Comparison of ENCODE assay signal across 9 cellular contexts in genomic region chr19:58563034-58563573, GRCh38. TPM values are rescaled to one million over a fixed set of nuclear protein-coding genes. Genes with fewer than 3 reads are reported as not detected.
DNase-seq lines count a peak whose midpoint lies in the region; ATAC-seq and TF ChIP-seq lines count a peak whose summit lies in the region.
"Had no signal": no experiment of that assay in that cellular context is flagged by ENCODE, and none has a peak within 500 bp of the region (broad histone marks: within the 10 kb centered on the region; RNA-seq: fewer than 3 reads in every experiment).

No MANE protein-coding gene starts in this region.

- no peaks in the 10 kb centered on the region for H3K9me2 ChIP-seq in SK-N-SH

- no peak for TF ChIP-seq CTCF in SK-N-SH (IDR thresholded peaks at IDR 0.05)
- no peak for TF ChIP-seq CTCF in stomach (IDR thresholded peaks at IDR 0.05)

- TF ChIP-seq POLR2A in stomach (IDR thresholded peaks at IDR 0.05) = no peak

- TF ChIP-seq EP300 in SK-N-SH (IDR thresholded peaks at IDR 0.05; ENCODE audit: borderline replicate concordance in 1 of 2, low read depth in 1 of 2, low read length in 1 of 2) (no peak), stomach (IDR thresholded peaks at IDR 0.05) (no peak)

- DNase-seq in SK-N-SH = peak; percentile 78
- no peak for DNase-seq in activated naive CD8-positive, alpha-beta T cell treated with anti-CD3 and anti-CD28 coated beads, Interleukin-2, amount 50 U/mL, for 24 hours
- DNase-seq in kidney tubule cell (ENCODE audit: low spot score) = peak; percentile 59
- peak; percentile 37 for DNase-seq in stomach
- no peak for DNase-seq in SKM-1 treated with dmso at 0.1 percent for 144 hours (lab: John Stamatoyannopoulos, UW; ENCODE audit: unreplicated experiment)
- DNase-seq in stimulated activated naive CD4-positive, alpha-beta T cell treated with Interleukin-2 at 50 U/mL for 16 hours (lab: John Stamatoyannopoulos, UW) = no peak
- DNase-seq in ecto neural progenitor cell (ENCODE audit: low spot score) = no peak
- DNase-seq: NCI-H2029 treated with DMSO at 0.1 percent for 48 hours had no signal

- POLR2A ChIA-PET in SK-N-SH (lab: Yijun Ruan, JAX) = interaction anchor here (1.1 to 5.7 kb wide), 5 partner anchors 9 to 44 kb away, joined by 3 to 35 read pairs (median 6); partner anchors contain the start of genes CHMP2A, MZF1, TRIM28 and ZBTB45

- peaks cover 7 to 41% of the 10 kb centered on the region in 2 experiments; a peak in 3 of 4 replicates for H3K4me1 ChIP-seq in SK-N-SH (ENCODE audit: control insufficient read depth in 1 of 2, insufficient read depth in 2 of 2, low read depth in 1 of 2, low read length in 1 of 2)
- H3K4me1 ChIP-seq in stomach = peaks cover 34 to 45% (median 40%) of the 10 kb centered on the region in 4 donors

- H3K36me3 ChIP-seq in SK-N-SH (replicated peaks in 1 of 2; ENCODE audit: control insufficient read depth in 1 of 2, insufficient read depth in 2 of 2, low read length in 1 of 2) (peaks cover 5 to 15% of the 10 kb centered on the region in 2 experiments), stomach (peaks cover 0 to 20% (median 17%) of the 10 kb centered on the region in 4 donors)

- CTCF ChIA-PET in SK-N-SH (lab: Yijun Ruan, JAX) = interaction anchor here (1.2 to 1.5 kb wide), 2 partner anchors 17 to 44 kb away, joined by 3 to 9 read pairs; partner anchors contain the start of gene ZBTB45

- no peaks in the 10 kb centered on the region for H3K27me3 ChIP-seq in SK-N-SH (ENCODE audit: insufficient read depth)
- H3K27me3 ChIP-seq in stomach = peaks cover 0 to 20% (median 9%) of the 10 kb centered on the region in 3 donors

- H3K4me3 Mint-ChIP-seq in activated naive CD8-positive, alpha-beta T cell treated with anti-CD3 and anti-CD28 coated beads, Interleukin-2, amount 50 U/mL, for 24 hours = peak overlapping the region; percentile 73

- no peak overlapping the region for H3K27ac Mint-ChIP-seq in activated naive CD8-positive, alpha-beta T cell treated with anti-CD3 and anti-CD28 coated beads, Interleukin-2, amount 50 U/mL, for 24 hours

- H3K4me3 ChIP-seq in SK-N-SH (ENCODE audit: low read depth in 2 of 2, low read length in 1 of 2) (peak overlapping the region in 1 of 2 experiments; percentile 10; a peak in 1 of 4 replicates), stomach (peak overlapping the region; percentile 43 to 61 (median 46))

- H3K27ac ChIP-seq in SK-N-SH (ENCODE audit: low read depth in 2 of 2, low read length in 1 of 2) (peak overlapping the region in 1 of 2 experiments; percentile 78; a peak in 2 of 4 replicates), stomach (peak overlapping the region in 3 of 5 donors; percentile 60 to 69 (median 60))

- intact Hi-C loops in stomach (cut with DNase I; ENCODE audit: low total_unique reads) = no loop called here

- no peak for ATAC-seq in SK-N-SH treated with all-trans-retinoic acid at 6 μM for 48 hours
- ATAC-seq in activated naive CD8-positive, alpha-beta T cell treated with anti-CD3 and anti-CD28 coated beads, Interleukin-2, amount 50 U/mL, for 24 hours = no peak

- H3K4me2 ChIP-seq in SK-N-SH = no peak overlapping the region

- no peak overlapping the region for H3K9ac ChIP-seq in SK-N-SH

- H2AFZ ChIP-seq in SK-N-SH (ENCODE audit: low read depth) = no peak overlapping the region

- TF ChIP-seq RAD21 in SK-N-SH (IDR thresholded peaks at IDR 0.05; ENCODE audit: low read length) = no peak

- no peaks in the 10 kb centered on the region for H3K9me3 Mint-ChIP-seq in activated naive CD8-positive, alpha-beta T cell treated with anti-CD3 and anti-CD28 coated beads, Interleukin-2, amount 50 U/mL, for 24 hours

- H3K27me3 Mint-ChIP-seq in activated naive CD8-positive, alpha-beta T cell treated with anti-CD3 and anti-CD28 coated beads, Interleukin-2, amount 50 U/mL, for 24 hours = peaks cover 2% of the 10 kb centered on the region

- H3K36me3 Mint-ChIP-seq in activated naive CD8-positive, alpha-beta T cell treated with anti-CD3 and anti-CD28 coated beads, Interleukin-2, amount 50 U/mL, for 24 hours (ENCODE audit: low read depth) = peaks cover 26% of the 10 kb centered on the region

- H3K79me2 ChIP-seq in SK-N-SH (ENCODE audit: insufficient read depth) = peaks cover 6% of the 10 kb centered on the region; the same call in 1 of the 2 replicates

- H3K4me1 Mint-ChIP-seq in activated naive CD8-positive, alpha-beta T cell treated with anti-CD3 and anti-CD28 coated beads, Interleukin-2, amount 50 U/mL, for 24 hours = peaks cover 54% of the 10 kb centered on the region

- H4K20me1 ChIP-seq in SK-N-SH (ENCODE audit: insufficient read depth) = no peaks in the 10 kb centered on the region

- WGBS in SK-N-SH (ENCODE audit: low lambda C conversion rate) = 49% methylated on average over 36 of the region's 40 CpGs
- 3 to 13% (median 5%) methylated on average over 4 to 40 of the region's 40 CpGs for WGBS in stomach, 5 donors

- H3K9me3 ChIP-seq in SK-N-SH (no peaks in the 10 kb centered on the region), stomach (no peaks in the 10 kb centered on the region)

- peaks cover 25% of the 10 kb centered on the region for H3F3A ChIP-seq in SK-N-SH (replicated peaks; ENCODE audit: insufficient read depth)

TF ChIP-seq in SK-N-SH, 30 proteins besides CTCF, POLR2A, EP300 and RAD21:
- peak; percentile 33; the same call in 1 of the 2 replicates for TF ChIP-seq NRF1 (IDR thresholded peaks at IDR 0.05; ENCODE audit: low read depth, low read length)
- no peak for TF ChIP-seq IRF3 (IDR thresholded peaks at IDR 0.05; ENCODE audit: low read depth, low read length)
- TF ChIP-seq POLR2AphosphoS5 (IDR thresholded peaks at IDR 0.05; ENCODE audit: low read depth, low read length) = peak; percentile 15; the same call in 1 of the 2 replicates

TF ChIP-seq in SK-N-SH treated with all-trans-retinoic acid at 6 μM for 48 hours, 23 proteins besides CTCF, POLR2A, EP300 and RAD21 (continues in another document):
- TF ChIP-seq, protein P1, sequence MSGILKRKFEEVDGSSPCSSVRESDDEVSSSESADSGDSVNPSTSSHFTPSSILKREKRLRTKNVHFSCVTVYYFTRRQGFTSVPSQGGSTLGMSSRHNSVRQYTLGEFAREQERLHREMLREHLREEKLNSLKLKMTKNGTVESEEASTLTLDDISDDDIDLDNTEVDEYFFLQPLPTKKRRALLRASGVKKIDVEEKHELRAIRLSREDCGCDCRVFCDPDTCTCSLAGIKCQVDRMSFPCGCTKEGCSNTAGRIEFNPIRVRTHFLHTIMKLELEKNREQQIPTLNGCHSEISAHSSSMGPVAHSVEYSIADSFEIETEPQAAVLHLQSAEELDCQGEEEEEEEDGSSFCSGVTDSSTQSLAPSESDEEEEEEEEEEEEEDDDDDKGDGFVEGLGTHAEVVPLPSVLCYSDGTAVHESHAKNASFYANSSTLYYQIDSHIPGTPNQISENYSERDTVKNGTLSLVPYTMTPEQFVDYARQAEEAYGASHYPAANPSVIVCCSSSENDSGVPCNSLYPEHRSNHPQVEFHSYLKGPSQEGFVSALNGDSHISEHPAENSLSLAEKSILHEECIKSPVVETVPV (CRISPR knock-in tag; IDR thresholded peaks at IDR 0.05) = no peak
- TF ChIP-seq PPARA (CRISPR knock-in tag; IDR thresholded peaks at IDR 0.05; ENCODE audit: borderline replicate concordance) = no peak
- TF ChIP-seq ZNF70 (CRISPR knock-in tag; IDR thresholded peaks at IDR 0.05) = no peak
- TF ChIP-seq ZC3H10 (CRISPR knock-in tag; IDR thresholded peaks at IDR 0.05) = no peak
- TF ChIP-seq RARB (CRISPR knock-in tag; IDR thresholded peaks at IDR 0.05) = no peak

RNA-seq across cellular contexts. Expression of gene UBE2M, which starts 4.7 kb away (rescaled TPM):
- polyA plus RNA-seq in SK-N-SH (2012; rRNA removed) (109 and 135 TPM in 2 replicates), stomach (10 to 100 TPM; 35.5 to 51.5 (median 41.9) TPM)
- polyA plus RNA-seq in SK-N-SH (2012; cell fraction: cytosol; rRNA removed) = 102 and 103 TPM in 2 replicates
- 128 and 133 TPM in 2 replicates for polyA plus RNA-seq in SK-N-SH (2012; cell fraction: nucleus; rRNA removed)
- total RNA-seq in stomach = 10 to 100 TPM in 3 of 5 donors, 1 to 10 TPM in 1, not detected in 1; 9.8 to 35.3 (median 27.1) TPM

RNA-seq across cellular contexts. Expression of gene CHMP2A, which starts 8.2 kb away (rescaled TPM):
- 308 and 381 TPM in 2 replicates for polyA plus RNA-seq in SK-N-SH (2012; rRNA removed)
- polyA plus RNA-seq in SK-N-SH (2012; cell fraction: cytosol; rRNA removed) = 350 and 388 TPM in 2 replicates
- 218 and 251 TPM in 2 replicates for polyA plus RNA-seq in SK-N-SH (2012; cell fraction: nucleus; rRNA removed)
- total RNA-seq in stomach = 100 to 1,000 TPM in 2 of 5 donors, 10 to 100 TPM in 3; 55.8 to 260 (median 89.0) TPM
- 100 to 1,000 TPM; 195 to 338 (median 235) TPM for polyA plus RNA-seq in stomach

RNA-seq across cellular contexts. Expression of gene MZF1, which starts 10.0 kb away (rescaled TPM):
- 31.8 and 38.4 TPM in 2 replicates for polyA plus RNA-seq in SK-N-SH (2012; rRNA removed)
- 7.0 and 10.2 TPM in 2 replicates for polyA plus RNA-seq in SK-N-SH (2012; cell fraction: cytosol; rRNA removed)
- polyA plus RNA-seq in SK-N-SH (2012; cell fraction: nucleus; rRNA removed) = 308 and 351 TPM in 2 replicates
- total RNA-seq in stomach = 10 to 100 TPM; 14.0 to 84.9 (median 68.3) TPM
- 10 to 100 TPM; 16.1 to 33.2 (median 16.5) TPM for polyA plus RNA-seq in stomach

RNA-seq across cellular contexts. Expression of gene TRIM28, which starts 19.2 kb away (rescaled TPM):
- 321 and 594 TPM in 2 replicates for polyA plus RNA-seq in SK-N-SH (2012; rRNA removed)
- 191 and 231 TPM in 2 replicates for polyA plus RNA-seq in SK-N-SH (2012; cell fraction: cytosol; rRNA removed)
- polyA plus RNA-seq in SK-N-SH (2012; cell fraction: nucleus; rRNA removed) = 1,222 and 1,964 TPM in 2 replicates
- 100 to 1,000 TPM in 4 of 5 donors, 10 to 100 TPM in 1; 95.5 to 923 (median 243) TPM for total RNA-seq in stomach
- polyA plus RNA-seq in stomach = 100 to 1,000 TPM; 143 to 200 (median 171) TPM

RNA-seq across cellular contexts. Expression of gene ZBTB45, which starts 43.5 kb away (rescaled TPM):
- polyA plus RNA-seq in SK-N-SH (2012; rRNA removed) (7.9 and 11.3 TPM in 2 replicates), stomach (1 to 10 TPM; 5.6 to 8.2 (median 6.6) TPM)
- polyA plus RNA-seq in SK-N-SH (2012; cell fraction: cytosol; rRNA removed) = 4.4 and 6.0 TPM in 2 replicates
- 21.0 and 30.6 TPM in 2 replicates for polyA plus RNA-seq in SK-N-SH (2012; cell fraction: nucleus; rRNA removed)
- total RNA-seq in stomach = 10 to 100 TPM in 3 of 5 donors, 1 to 10 TPM in 1, not detected in 1; 2.4 to 49.0 (median 20.1) TPM

Comparison
In these comparisons a context has a peak if more than half of its experiments do, and no peak if none do; other contexts are left out.
1. DNase-seq: peak in SK-N-SH (single experiment), kidney tubule cell (single experiment) and stomach (single experiment); none in activated naive CD8-positive, alpha-beta T cell treated with anti-CD3 and anti-CD28 coated beads, Interleukin-2, amount 50 U/mL, for 24 hours (single experiment), SKM-1 treated with dmso at 0.1 percent for 144 hours (single experiment), stimulated activated naive CD4-positive, alpha-beta T cell treated with Interleukin-2 at 50 U/mL for 16 hours (single experiment) and ecto neural progenitor cell (single experiment).